ENCODE assay signal across 8 cellular contexts in genomic region chr3:45688194-45688881, GRCh38. TPM values are rescaled to one million over a fixed set of nuclear protein-coding genes. Genes with fewer than 3 reads are reported as not detected.
DNase-seq lines count a peak whose midpoint lies in the region; ATAC-seq, FAIRE-seq and TF ChIP-seq lines count a peak whose summit lies in the region.

No MANE protein-coding gene starts in this region.

- H3K9me3 ChIP-seq in WERI-Rb-1 (ENCODE audit: severe bottlenecking) = no peaks in the 10 kb centered on the region
- no peaks in the 10 kb centered on the region for H3K9me3 ChIP-seq in endocrine pancreas (ENCODE audit: control insufficient read depth, low read length)
- H3K9me3 ChIP-seq in muscle layer of colon (ENCODE audit: low read length) = no peaks in the 10 kb centered on the region
- no peaks in the 10 kb centered on the region for H3K9me3 ChIP-seq in aorta (ENCODE audit: control insufficient read depth, low read length)

- TF ChIP-seq CTCF in AG09309 (IDR thresholded peaks at IDR 0.05; ENCODE audit: control insufficient read depth, insufficient read depth, low read depth, low read length, missing control alignments) = no peak
- no peak for TF ChIP-seq CTCF in WERI-Rb-1 (IDR thresholded peaks at IDR 0.05; ENCODE audit: low read depth, low read length)
- TF ChIP-seq CTCF in D721Med (IDR thresholded peaks at IDR 0.05; ENCODE audit: insufficient read depth, missing control alignments) = no peak

- H3K27ac ChIP-seq in WERI-Rb-1 (peak overlapping the region; percentile 84), muscle layer of colon (ENCODE audit: low read depth, low read length) (peak overlapping the region; percentile 89), aorta (ENCODE audit: low read depth in 1 of 2, low read length in 2 of 2) (peak overlapping the region in 1 of 2 donors; percentile 65)

- whole genome bisulfite sequencing in aorta, 2 donors = 2% methylated on average over 35 of the region's 35 CpGs

- peak overlapping the region; percentile 50 for H3K9ac ChIP-seq in endocrine pancreas (ENCODE audit: control insufficient read depth, insufficient read depth, low read length)
- H3K9ac ChIP-seq in muscle layer of colon (ENCODE audit: low read length) = peak overlapping the region; percentile 55

- peaks cover 15% of the 10 kb centered on the region for H3K36me3 ChIP-seq in WERI-Rb-1
- H3K36me3 ChIP-seq in endocrine pancreas (ENCODE audit: control insufficient read depth, insufficient read depth, low read length) = no peaks in the 10 kb centered on the region
- H3K36me3 ChIP-seq in muscle layer of colon (ENCODE audit: insufficient read depth, low read length) = no peaks in the 10 kb centered on the region
- H3K36me3 ChIP-seq in aorta (ENCODE audit: control insufficient read depth in 1 of 2, insufficient read depth in 2 of 2, low read length in 1 of 2) = peaks cover 0 to under 1% of the 10 kb centered on the region in 2 donors

- no peak for FAIRE-seq in D721Med (lab: Jason Lieb, UNC)

- H3K4me3 ChIP-seq in AG09309 (ENCODE audit: control insufficient read depth, low read depth, low read length) (peak overlapping the region; percentile 46), WERI-Rb-1 (ENCODE audit: low read depth, low read length) (peak overlapping the region; percentile 72), endocrine pancreas (ENCODE audit: control insufficient read depth, insufficient read depth, low read length) (peak overlapping the region; percentile 79), muscle layer of colon (ENCODE audit: low read depth in 1 of 2, low read length in 2 of 2) (peak overlapping the region; percentile 54 to 92), aorta (ENCODE audit: low read length in 2 of 2) (peak overlapping the region; percentile 29 to 91)

- intact Hi-C loops in aorta (cut with DNase I) = no loop called here

- ATAC-seq in GM18907 (IDR thresholded peaks at IDR 0.05; ENCODE audit: unreplicated experiment) (peak; percentile 0), aorta (ENCODE audit: low FRiP score) (peak; percentile 39)

- DNase-seq in AG09309 (ENCODE audit: low read depth) (no peak), NCI-H146 (lab: John Stamatoyannopoulos, UW) (peak; percentile 69), WERI-Rb-1 (peak; percentile 70), aorta (peak in 1 of 2 donors; percentile 77), D721Med (ENCODE audit: insufficient read length, low spot score) (no peak)

- H3K4me1 ChIP-seq in endocrine pancreas (ENCODE audit: control insufficient read depth, insufficient read depth, low read length) = peaks cover 10% of the 10 kb centered on the region
- H3K4me1 ChIP-seq in muscle layer of colon (ENCODE audit: insufficient read depth, low read length) = peaks cover 24% of the 10 kb centered on the region
- H3K4me1 ChIP-seq in aorta (ENCODE audit: control insufficient read depth in 1 of 2, insufficient read depth in 2 of 2, low read length in 2 of 2) = peaks cover 0 to 3% of the 10 kb centered on the region in 2 donors

- H3K27me3 ChIP-seq in WERI-Rb-1 (ENCODE audit: insufficient read depth, low read depth, severe bottlenecking) = no peaks in the 10 kb centered on the region
- H3K27me3 ChIP-seq in endocrine pancreas (ENCODE audit: control insufficient read depth, insufficient read depth, low read length) = no peaks in the 10 kb centered on the region
- H3K27me3 ChIP-seq in muscle layer of colon (ENCODE audit: control insufficient read depth in 1 of 2, insufficient read depth in 2 of 2, low read length in 2 of 2) = no peaks in the 10 kb centered on the region
- H3K27me3 ChIP-seq in aorta (ENCODE audit: control insufficient read depth in 1 of 2, insufficient read depth in 2 of 2, low read length in 1 of 2) = no peaks in the 10 kb centered on the region

RNA-seq across cellular contexts. Expression of gene SACM1L, which starts 0.9 kb away (rescaled TPM):
- 10 to 100 TPM; 44.5 to 52.3 TPM for total RNA-seq in aorta
- polyA plus RNA-seq in aorta = 10 to 100 TPM; 16.4 to 25.9 TPM

Comparison
In these comparisons a context has a peak if more than half of its experiments do, and no peak if none do; other contexts are left out.
1. DNase-seq: peak in NCI-H146 (single experiment) and WERI-Rb-1 (single experiment); none in AG09309 (single experiment) and D721Med (single experiment).
2. Peak in every context shown above with its lines, with median percentiles within 50 percentile points of each other: H3K4me3 ChIP-seq.